Comparison of ENCODE assay signal across 27 cellular contexts in the genomic region with DNA sequence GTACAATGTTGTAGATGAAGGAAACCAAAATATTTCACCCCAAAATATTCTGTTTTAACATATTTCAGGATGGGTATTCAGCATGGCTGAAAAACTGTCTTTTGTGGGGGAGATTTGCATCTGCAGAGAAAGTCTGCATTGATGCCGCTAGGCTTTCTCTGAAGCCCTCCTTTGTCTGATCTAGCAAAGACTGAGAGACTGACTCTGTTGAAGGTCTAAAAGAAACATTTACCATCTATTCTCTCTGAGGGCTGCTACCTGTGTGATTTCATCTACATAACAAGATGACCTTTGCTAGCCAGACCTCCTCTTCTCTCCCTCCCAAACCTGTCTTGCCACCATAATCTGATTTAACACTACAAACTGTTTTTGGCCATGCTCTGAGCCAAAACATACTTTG. TPM values are rescaled to one million over a fixed set of nuclear protein-coding genes. Genes with fewer than 3 reads are reported as not detected.
"Had no signal": no experiment of that assay in that cellular context is flagged by ENCODE, and none has a peak within 500 bp of the region (broad histone marks: within the 10 kb centered on the region; RNA-seq: fewer than 3 reads in every experiment).

No MANE protein-coding gene starts in this region.

- H3K9me3 ChIP-seq: esophagus muscularis mucosa, left ventricle myocardium inferior, prostate gland had no signal

- FAIRE-seq: frontal cortex had no signal

- DNase-seq: activated B cell treated with CpG ODN at 0.5 μM for 24 hours; activated CD4-positive, alpha-beta memory T cell treated with anti-CD3 and anti-CD28 coated beads for 36 hours; activated CD4-positive, alpha-beta T cell treated with anti-CD3 and anti-CD28 coated beads for 4 hours; activated effector memory CD4-positive, alpha-beta T cell treated with anti-CD3 and anti-CD28 coated beads, Interleukin-2, amount 50 U/mL, for 16 hours; activated naive CD4-positive, alpha-beta T cell treated with anti-CD3 and anti-CD28 coated beads, Interleukin-2, amount 50 U/mL, for 16 hours; activated T-cell treated with anti-CD3 and anti-CD28 coated beads, Interleukin-2, amount 50 U/mL, for 72 hours; anterior cingulate cortex; brain microvascular endothelial cell; central memory CD4-positive, alpha-beta T cell; effector memory CD4-positive, alpha-beta T cell; glutamatergic neuron; hippocampal formation; left ventricle myocardium inferior; naive thymus-derived CD8-positive, alpha-beta T cell; stimulated activated CD4-positive, alpha-beta T cell treated with anti-CD3 and anti-CD28 coated beads, Interleukin-4, amount 100 ng/mL, for 24 hours; stimulated activated naive CD4-positive, alpha-beta T cell treated with Interleukin-2 at 50 U/mL for 16 hours; T1000 had no signal

- H3K27ac ChIP-seq: brain microvascular endothelial cell, left ventricle myocardium inferior, prostate gland had no signal

- H3K4me1 ChIP-seq: prostate gland had no signal

- H3K27me3 ChIP-seq: brain microvascular endothelial cell, esophagus muscularis mucosa had no signal

- H3K36me3 Mint-ChIP-seq: activated CD4-positive, alpha-beta memory T cell treated with anti-CD3 and anti-CD28 coated beads for 36 hours; mesothelial cell of epicardium; naive thymus-derived CD8-positive, alpha-beta T cell had no signal

- H3K4me1 Mint-ChIP-seq: activated B cell treated with CpG ODN at 0.5 μM for 24 hours; naive thymus-derived CD8-positive, alpha-beta T cell had no signal

- H3K4me3 ChIP-seq: esophagus muscularis mucosa, left ventricle myocardium inferior, prostate gland had no signal

- ATAC-seq: activated T-cell treated with anti-CD3 and anti-CD28 coated beads, Interleukin-2, amount 50 U/mL, for 72 hours; naive thymus-derived CD8-positive, alpha-beta T cell had no signal

- H3K4me3 Mint-ChIP-seq: activated B cell treated with CpG ODN at 0.5 μM for 24 hours; activated CD4-positive, alpha-beta memory T cell treated with anti-CD3 and anti-CD28 coated beads for 36 hours; activated T-cell treated with anti-CD3 and anti-CD28 coated beads, Interleukin-2, amount 50 U/mL, for 72 hours; mesothelial cell of epicardium; naive thymus-derived CD8-positive, alpha-beta T cell; T-helper 1 cell treated with Interleukin-12 subunit alpha and Interleukin-12 subunit beta and Interleukin-4 antibody, amounts not matched to agents 30 μg/mL and 1 μg/mL, for 36 hours had no signal

- H3K27ac Mint-ChIP-seq: activated B cell treated with CpG ODN at 0.5 μM for 24 hours; activated CD4-positive, alpha-beta memory T cell treated with anti-CD3 and anti-CD28 coated beads for 36 hours; activated T-cell treated with anti-CD3 and anti-CD28 coated beads, Interleukin-2, amount 50 U/mL, for 72 hours; mesothelial cell of epicardium; naive thymus-derived CD8-positive, alpha-beta T cell; T-helper 1 cell treated with Interleukin-12 subunit alpha and Interleukin-12 subunit beta and Interleukin-4 antibody, amounts not matched to agents 30 μg/mL and 1 μg/mL, for 36 hours had no signal

- H3K27me3 Mint-ChIP-seq: activated B cell treated with CpG ODN at 0.5 μM for 24 hours had no signal

- H3K36me3 ChIP-seq: brain microvascular endothelial cell, esophagus muscularis mucosa, left ventricle myocardium inferior, prostate gland had no signal

- H3K9me3 Mint-ChIP-seq: activated B cell treated with CpG ODN at 0.5 μM for 24 hours; activated CD4-positive, alpha-beta memory T cell treated with anti-CD3 and anti-CD28 coated beads for 36 hours; activated T-cell treated with anti-CD3 and anti-CD28 coated beads, Interleukin-2, amount 50 U/mL, for 72 hours; mesothelial cell of epicardium; naive thymus-derived CD8-positive, alpha-beta T cell; T-helper 1 cell treated with Interleukin-12 subunit alpha and Interleukin-12 subunit beta and Interleukin-4 antibody, amounts not matched to agents 30 μg/mL and 1 μg/mL, for 36 hours had no signal

RNA-seq across cellular contexts. Expression of a gene that starts 12.4 kb away (rescaled TPM):
- total RNA-seq: activated B cell treated with CpG ODN at 0.5 μM for 24 hours; activated CD4-positive, alpha-beta memory T cell treated with anti-CD3 and anti-CD28 coated beads for 36 hours; activated T-cell treated with anti-CD3 and anti-CD28 coated beads, Interleukin-2, amount 50 U/mL, for 72 hours; dermis microvascular lymphatic vessel endothelial cell; esophagus muscularis mucosa; frontal cortex; left ventricle myocardium inferior; lung microvascular endothelial cell; mesothelial cell of epicardium; naive thymus-derived CD8-positive, alpha-beta T cell; osteocyte; prostate gland; ureter had no signal
- polyA plus RNA-seq: naive thymus-derived CD8-positive, alpha-beta T cell; thymus had no signal

RNA-seq across cellular contexts. Expression of a gene that starts 25.4 kb away (rescaled TPM):
- total RNA-seq: activated B cell treated with CpG ODN at 0.5 μM for 24 hours; naive thymus-derived CD8-positive, alpha-beta T cell had no signal
- polyA plus RNA-seq: naive thymus-derived CD8-positive, alpha-beta T cell had no signal
